ENCODE assay signal across 18 cellular contexts in genomic region chr12:45458854-45459807, GRCh38.
A peak's percentile ranks its signal among the peaks of the same experiment; 100 is the strongest.
DNase-seq lines count a peak whose midpoint lies in the region; ATAC-seq and TF ChIP-seq lines count a peak whose summit lies in the region.
"Had no signal": no experiment of that assay in that cellular context is flagged by ENCODE, and none has a peak within 500 bp of the region (broad histone marks: within the 10 kb centered on the region; RNA-seq: fewer than 3 reads in every experiment).

No MANE protein-coding gene starts in this region.

- DNase-seq in PC-3 (peak; percentile 24), cardiac fibroblast (ENCODE audit: low read depth in 2 of 2) (peak; percentile 92 to 94), heart left ventricle (no peak), stromal cell of bone marrow (ENCODE audit: low read depth) (peak; percentile 92), thyroid gland (no peak), GOT3 (lab: John Stamatoyannopoulos, UW) (no peak)
- DNase-seq: activated CD8-positive, alpha-beta T cell treated with anti-CD3 and anti-CD28 coated beads, Interleukin-2, amount 10 ng/mL, durations not matched to agents 7 days and 5 days; cortex of kidney; DMS53; Kasumi-1; NCI-H146; stimulated activated CD4-positive, alpha-beta T cell treated with anti-CD3 and anti-CD28 coated beads, Interleukin-1b, Interleukin-23, amount 100 ng/mL, for 48 hours had no signal

- H3K9me2 ChIP-seq in PC-3 (replicated peaks; ENCODE audit: low read length): no peaks in the 10 kb centered on the region

- TF ChIP-seq POLR2A in heart left ventricle (IDR thresholded peaks at IDR 0.05): no peak
- TF ChIP-seq POLR2A in thyroid gland (IDR thresholded peaks at IDR 0.05): no peak

- no TSS peak for BruUV-seq in PC-3 (replicated peaks; lab: Mats Ljungman, UMichigan)

- 53 to 67% (median 58%) methylated on average over 4 of the region's 4 CpGs for WGBS in heart left ventricle, 4 donors
- whole genome bisulfite sequencing in thyroid gland, 2 donors: 73 to 79% methylated on average over 4 of the region's 4 CpGs

- intact Hi-C loops in PC-3 (cut with micrococcal nuclease) (no loop called here), heart left ventricle (cut with DNase I) (no loop called here), thyroid gland (cut with DNase I) (no loop called here)

- H3K4me3 ChIP-seq in PC-3 (ENCODE audit: low read length): no peak overlapping the region
- H3K4me3 ChIP-seq in cardiac fibroblast (replicated peaks in 1 of 2; ENCODE audit: low read depth in 2 of 2, low read length in 2 of 2): no peak overlapping the region
- H3K4me3 ChIP-seq in heart left ventricle: no peak overlapping the region
- H3K4me3 ChIP-seq in thyroid gland (replicated peaks in 1 of 3): no peak overlapping the region
- H3K4me3 ChIP-seq: BLaER1, lung had no signal

- H3K9me3 ChIP-seq in PC-3 (ENCODE audit: low read length) (no peaks in the 10 kb centered on the region), heart left ventricle (no peaks in the 10 kb centered on the region), thyroid gland (no peaks in the 10 kb centered on the region)
- H3K9me3 ChIP-seq: BLaER1 had no signal

- no peak overlapping the region for H3K9ac ChIP-seq in PC-3 (ENCODE audit: low read length)
- H3K9ac ChIP-seq: BLaER1 had no signal

- TF ChIP-seq CTCF in PC-3 (conservative IDR thresholded peaks at IDR 0.05; ENCODE audit: low read depth, low read length) (no peak), cardiac fibroblast (IDR thresholded peaks at IDR 0.05; ENCODE audit: low read depth, low read length) (no peak), heart left ventricle (IDR thresholded peaks at IDR 0.05) (no peak), thyroid gland (IDR thresholded peaks at IDR 0.05) (no peak)

- H3K4me1 ChIP-seq in PC-3 (ENCODE audit: insufficient read depth, low read length) (no peaks in the 10 kb centered on the region), heart left ventricle (peaks cover 0 to 14% (median 6%) of the 10 kb centered on the region in 12 donors), thyroid gland (peaks cover 0 to 6% of the 10 kb centered on the region in 2 donors)
- H3K4me1 ChIP-seq: BLaER1 had no signal

- H3K27me3 ChIP-seq in PC-3 (ENCODE audit: low read length) (no peaks in the 10 kb centered on the region), heart left ventricle (no peaks in the 10 kb centered on the region), thyroid gland (no peaks in the 10 kb centered on the region)
- H3K27me3 ChIP-seq: BLaER1 had no signal

- H3K27ac ChIP-seq in PC-3 (ENCODE audit: low read length) (no peak overlapping the region), heart left ventricle (peak overlapping the region in 9 of 12 donors; percentile 11 to 72 (median 64)), thyroid gland (no peak overlapping the region)
- H3K27ac ChIP-seq: BLaER1, HL-60 had no signal

- no peaks in the 10 kb centered on the region for H3K79me2 ChIP-seq in PC-3 (ENCODE audit: low read length)

- CTCF ChIA-PET in PC-3 (lab: Charles Lee): no interaction called here

- H4K20me1 ChIP-seq in PC-3 (ENCODE audit: low read length): no peaks in the 10 kb centered on the region
- H4K20me1 ChIP-seq: BLaER1 had no signal

- POLR2A ChIA-PET in PC-3 (lab: Charles Lee; ENCODE audit: unreplicated experiment): no interaction called here

- ATAC-seq in PC-3: no peak
- ATAC-seq in heart left ventricle: peak; percentile 61 to 85 (median 74)
- no peak for ATAC-seq in GM21381 (IDR thresholded peaks at IDR 0.05; ENCODE audit: unreplicated experiment)
- no peak for ATAC-seq in HG03571 (IDR thresholded peaks at IDR 0.05; ENCODE audit: unreplicated experiment)
- ATAC-seq: activated CD8-positive, alpha-beta T cell treated with anti-CD3 and anti-CD28 coated beads, Interleukin-2, amount 10 ng/mL, durations not matched to agents 7 days and 5 days; natural killer cell treated with Interleukin-12 subunit alpha and Interleukin-12 subunit beta and Interleukin-15 and Interleukin-18, amount 100 ng/mL, for 72 hours had no signal

- H2AFZ ChIP-seq in PC-3 (ENCODE audit: low read length): no peak overlapping the region

- no peaks in the 10 kb centered on the region for H3K36me3 ChIP-seq in PC-3 (ENCODE audit: low read depth, low read length)
- H3K36me3 ChIP-seq in heart left ventricle: no peaks in the 10 kb centered on the region
- no peaks in the 10 kb centered on the region for H3K36me3 ChIP-seq in thyroid gland
- H3K36me3 ChIP-seq: BLaER1 had no signal

- no peaks in the 10 kb centered on the region for H3F3A ChIP-seq in PC-3 (ENCODE audit: low read length, unreplicated experiment)

- no peak overlapping the region for H3K4me2 ChIP-seq in PC-3 (ENCODE audit: low read length)
- H3K4me2 ChIP-seq: BLaER1 had no signal

Comparison
In these comparisons a context has a peak if more than half of its experiments do, and no peak if none do; other contexts are left out.
1. ATAC-seq: peak in heart left ventricle (4 of 4); none in PC-3 (single experiment), GM21381 (single experiment) and HG03571 (single experiment).
2. DNase-seq: peak in PC-3 (single experiment), cardiac fibroblast (2 of 2) and stromal cell of bone marrow (single experiment); none in heart left ventricle (0 of 5), thyroid gland (0 of 2) and GOT3 (single experiment).
3. H3K27ac ChIP-seq: peak in heart left ventricle (9 of 12); none in PC-3 (single experiment) and thyroid gland (0 of 3).